In the genomic region with DNA sequence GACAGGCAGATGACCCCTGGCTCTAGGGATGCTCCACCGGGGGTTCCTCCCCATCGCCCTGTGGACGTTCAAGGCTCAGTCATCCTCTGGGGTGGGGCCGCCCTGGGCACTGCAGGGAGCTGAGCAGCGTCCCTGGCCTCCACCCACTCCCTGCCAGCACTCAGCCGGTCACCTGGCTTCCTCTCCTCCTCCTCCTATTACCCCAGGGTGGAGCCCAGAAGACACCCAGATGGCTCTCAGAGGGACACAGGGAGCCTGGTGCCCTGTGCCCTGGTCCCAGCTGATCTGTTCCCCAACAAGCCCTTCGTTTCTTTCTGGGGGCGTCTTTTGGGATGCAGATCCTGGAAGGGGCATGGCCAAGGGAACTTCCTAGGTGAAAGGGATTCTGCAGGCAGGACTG, we compare ENCODE assay signal across 11 cellular contexts. TPM values are rescaled to one million over a fixed set of nuclear protein-coding genes. Genes with fewer than 3 reads are reported as not detected.
DNase-seq lines count a peak whose midpoint lies in the region; ATAC-seq and TF ChIP-seq lines count a peak whose summit lies in the region.
"Had no signal": no experiment of that assay in that cellular context is flagged by ENCODE, and none has a peak within 500 bp of the region (broad histone marks: within the 10 kb centered on the region; RNA-seq: fewer than 3 reads in every experiment).

No MANE protein-coding gene starts in this region.

- H3K4me1 ChIP-seq in Loucy (ENCODE audit: insufficient read depth, low read length, poor library complexity, severe bottlenecking) (peaks cover 48% of the 10 kb centered on the region), psoas muscle (peaks cover 32% of the 10 kb centered on the region)

- H3K36me3 ChIP-seq in Loucy (ENCODE audit: insufficient read depth, low read length): no peaks in the 10 kb centered on the region
- H3K36me3 ChIP-seq in psoas muscle (ENCODE audit: insufficient read depth in 1 of 2, low read depth in 1 of 2): no peaks in the 10 kb centered on the region

- WGBS in psoas muscle, 3 donors: 61 to 75% (median 67%) methylated on average over 8 of the region's 8 CpGs

- H3K27me3 Mint-ChIP-seq in activated T-cell treated with anti-CD3 and anti-CD28 coated beads, Interleukin-2, amount 50 U/mL, for 4 hours (ENCODE audit: low read depth): no peaks in the 10 kb centered on the region

- H3K4me3 ChIP-seq in Loucy (ENCODE audit: low read length, poor library complexity, severe bottlenecking) (peak overlapping the region; percentile 48), coronary artery (no peak overlapping the region), psoas muscle (no peak overlapping the region)
- H3K4me3 ChIP-seq: SJSA1 had no signal

- H3K9ac ChIP-seq in Loucy (ENCODE audit: low read depth, low read length, poor library complexity, severe bottlenecking): no peak overlapping the region

- H3K4me1 Mint-ChIP-seq in activated T-cell treated with anti-CD3 and anti-CD28 coated beads, Interleukin-2, amount 50 U/mL, for 4 hours (ENCODE audit: low read depth): peaks cover 47% of the 10 kb centered on the region

- no peaks in the 10 kb centered on the region for H3K27me3 ChIP-seq in Loucy (ENCODE audit: insufficient read depth, low read length, poor library complexity, severe bottlenecking)
- no peaks in the 10 kb centered on the region for H3K27me3 ChIP-seq in psoas muscle (ENCODE audit: insufficient read depth in 3 of 3, low read length in 2 of 3)
- H3K27me3 ChIP-seq: SJSA1 had no signal

- DNase-seq in COR-L47 (lab: John Stamatoyannopoulos, UW) (peak; percentile 24), coronary artery (ENCODE audit: low spot score) (no peak), psoas muscle (no peak), NCI-H128 (lab: John Stamatoyannopoulos, UW; ENCODE audit: unreplicated experiment) (no peak)
- no peak for DNase-seq in activated T-cell treated with anti-CD3 and anti-CD28 coated beads, Interleukin-2, amount 50 U/mL, for 4 hours
- DNase-seq: activated CD8-positive, alpha-beta memory T cell treated with anti-CD3 and anti-CD28 coated beads, Interleukin-2, amount 50 U/mL, for 48 hours; DMS79 had no signal

- intact Hi-C loops in psoas muscle (cut with DNase I): no loop called here

- H3K9me3 ChIP-seq in Loucy (ENCODE audit: insufficient read depth, low read depth, low read length): no peaks in the 10 kb centered on the region
- no peaks in the 10 kb centered on the region for H3K9me3 ChIP-seq in psoas muscle
- H3K9me3 ChIP-seq: SJSA1 had no signal

- no peaks in the 10 kb centered on the region for H3K36me3 Mint-ChIP-seq in activated T-cell treated with anti-CD3 and anti-CD28 coated beads, Interleukin-2, amount 50 U/mL, for 4 hours (ENCODE audit: insufficient read depth)

- H3K79me2 ChIP-seq in Loucy (ENCODE audit: insufficient read depth, low read length): peaks cover 45% of the 10 kb centered on the region

- H3F3A ChIP-seq in Loucy (ENCODE audit: low read depth): no peaks in the 10 kb centered on the region

- H3K27ac ChIP-seq in coronary artery (peak overlapping the region; percentile 28 to 57), psoas muscle (peak overlapping the region; percentile 44)
- H3K27ac ChIP-seq: SJSA1 had no signal

- H3K4me3 Mint-ChIP-seq in activated T-cell treated with anti-CD3 and anti-CD28 coated beads, Interleukin-2, amount 50 U/mL, for 4 hours: no peak overlapping the region

- H3K4me2 ChIP-seq in Loucy (ENCODE audit: low read depth, low read length, poor library complexity, severe bottlenecking): peak overlapping the region; percentile 27

- TF ChIP-seq CTCF in Loucy (conservative IDR thresholded peaks at IDR 0.05; ENCODE audit: low read length) (no peak), coronary artery (IDR thresholded peaks at IDR 0.05) (no peak), psoas muscle (IDR thresholded peaks at IDR 0.05) (no peak)

- H3K9me3 Mint-ChIP-seq in activated T-cell treated with anti-CD3 and anti-CD28 coated beads, Interleukin-2, amount 50 U/mL, for 4 hours: no peaks in the 10 kb centered on the region

- ATAC-seq in psoas muscle (no peak), GM19395 (IDR thresholded peaks at IDR 0.05; ENCODE audit: unreplicated experiment) (no peak), GM18520 (IDR thresholded peaks at IDR 0.05; ENCODE audit: unreplicated experiment) (no peak)
- ATAC-seq in activated T-cell treated with anti-CD3 and anti-CD28 coated beads, Interleukin-2, amount 50 U/mL, for 4 hours: no peak

- H3K9me2 ChIP-seq in Loucy (replicated peaks; ENCODE audit: low read depth, low read length): no peaks in the 10 kb centered on the region

- H4K20me1 ChIP-seq in Loucy (ENCODE audit: insufficient read depth, low read length, poor library complexity, severe bottlenecking): peaks cover 10% of the 10 kb centered on the region

- H2AFZ ChIP-seq in Loucy (ENCODE audit: low read length): no peak overlapping the region

RNA-seq across cellular contexts. Expression of a gene that starts 3.7 kb away (rescaled TPM):
- total RNA-seq in psoas muscle: 1,000 to 10,000 TPM in 2 of 4 donors, 100 to 1,000 TPM in 2; 793 to 2,795 (median 946) TPM
- 1,000 to 10,000 TPM in 2 of 3 donors, 100 to 1,000 TPM in 1; 888 to 1,268 (median 1,190) TPM for polyA plus RNA-seq in psoas muscle
- 100 to 1,000 TPM; 122 to 130 (median 128) TPM for total RNA-seq in activated T-cell treated with anti-CD3 and anti-CD28 coated beads, Interleukin-2, amount 50 U/mL, for 4 hours

RNA-seq across cellular contexts. Expression of a gene that starts 39.2 kb away (rescaled TPM):
- 10 to 100 TPM; 56.3 to 68.4 (median 61.9) TPM for total RNA-seq in psoas muscle
- 10 to 100 TPM; 30.1 to 49.0 (median 36.6) TPM for polyA plus RNA-seq in psoas muscle
- 10 to 100 TPM; 12.6 to 17.2 (median 14.4) TPM for total RNA-seq in activated T-cell treated with anti-CD3 and anti-CD28 coated beads, Interleukin-2, amount 50 U/mL, for 4 hours

RNA-seq across cellular contexts. Expression of a gene that starts 41.4 kb away (rescaled TPM):
- 10 to 100 TPM in 3 of 4 donors, 1 to 10 TPM in 1; 9.9 to 19.8 (median 17.2) TPM for total RNA-seq in psoas muscle
- polyA plus RNA-seq in psoas muscle: 10 to 100 TPM in 2 of 3 donors, 1 to 10 TPM in 1; 8.3 to 13.5 (median 11.3) TPM
- 100 to 1,000 TPM; 128 to 137 (median 137) TPM for total RNA-seq in activated T-cell treated with anti-CD3 and anti-CD28 coated beads, Interleukin-2, amount 50 U/mL, for 4 hours

RNA-seq across cellular contexts. Expression of a gene that starts 42.0 kb away (rescaled TPM):
- 1 to 10 TPM in 3 of 4 donors, under 1 TPM in 1; 0.89 to 2.8 (median 1.4) TPM for total RNA-seq in psoas muscle
- polyA plus RNA-seq in psoas muscle: 1 to 10 TPM in 2 of 3 donors, under 1 TPM in 1; 0.69 to 3.0 (median 2.0) TPM
- total RNA-seq in activated T-cell treated with anti-CD3 and anti-CD28 coated beads, Interleukin-2, amount 50 U/mL, for 4 hours: 1 to 10 TPM; 3.4 to 4.6 (median 4.2) TPM

Comparison
In these comparisons a context has a peak if more than half of its experiments do, and no peak if none do; other contexts are left out.
1. RNA of a gene that starts 3.7 kb away (total RNA-seq): 793 to 2,795 TPM in psoas muscle; 122 to 130 TPM in activated T-cell treated with anti-CD3 and anti-CD28 coated beads, Interleukin-2, amount 50 U/mL, for 4 hours; every median in the first group is over 4 times any median in the second.
2. RNA of a gene that starts 41.4 kb away (total RNA-seq): 128 to 137 TPM in activated T-cell treated with anti-CD3 and anti-CD28 coated beads, Interleukin-2, amount 50 U/mL, for 4 hours; 9.9 to 19.8 TPM in psoas muscle; every median in the first group is over 4 times any median in the second.